In genomic region chr3:9361691-9362388, GRCh38 we compare ENCODE assay signal across 7 cellular contexts. TPM values are rescaled to one million over a fixed set of nuclear protein-coding genes. Genes with fewer than 3 reads are reported as not detected.
DNase-seq lines count a peak whose midpoint lies in the region; TF ChIP-seq lines count a peak whose summit lies in the region.

No MANE protein-coding gene starts in this region.

- TF ChIP-seq CTCF in GM12864 (IDR thresholded peaks at IDR 0.05; ENCODE audit: low read depth, low read length, missing control alignments), result no peak
- no peak for TF ChIP-seq CTCF in OCI-LY3 (IDR thresholded peaks at IDR 0.05; ENCODE audit: low read depth, low read length)
- TF ChIP-seq CTCF in endodermal cell (conservative IDR thresholded peaks at IDR 0.05), result no peak
- TF ChIP-seq CTCF in sigmoid colon (IDR thresholded peaks at IDR 0.05), result no peak

- no peak overlapping the region for H3K18ac ChIP-seq in trophoblast cell (ENCODE audit: low read length)

- H2BK5ac ChIP-seq in trophoblast cell (ENCODE audit: low read depth, low read length, poor library complexity), result no peak overlapping the region

- no peaks in the 10 kb centered on the region for H3K4me1 Mint-ChIP-seq in endodermal cell

- no peak overlapping the region for H4K91ac ChIP-seq in trophoblast cell (ENCODE audit: low read depth, low read length)

- no peak overlapping the region for H2BK120ac ChIP-seq in trophoblast cell (ENCODE audit: insufficient read depth, low read length, poor library complexity)

- intact Hi-C loops in sigmoid colon (cut with DNase I), result loop anchor here (5.0 kb wide), 2 partner anchors 35 to 60 kb away; partner anchors contain the start of gene SETD5

- peaks cover 18% of the 10 kb centered on the region for H3K36me3 Mint-ChIP-seq in endodermal cell (ENCODE audit: low read depth)

- H3K9ac ChIP-seq in OCI-LY3 (ENCODE audit: low read length), result peak overlapping the region; percentile 88
- no peak overlapping the region for H3K9ac ChIP-seq in endodermal cell (ENCODE audit: extremely low read depth, low read length, poor library complexity, severe bottlenecking)
- H3K9ac ChIP-seq in trophoblast cell (ENCODE audit: low read length), result no peak overlapping the region

- TF ChIP-seq EP300 in sigmoid colon (IDR thresholded peaks at IDR 0.05), result no peak

- H3K4me1 ChIP-seq in OCI-LY3 (ENCODE audit: low read length) (peaks cover 7% of the 10 kb centered on the region; the same call in 1 of the 2 replicates), endodermal cell (ENCODE audit: control insufficient read depth, insufficient read depth, low read length) (no peaks in the 10 kb centered on the region), trophoblast cell (ENCODE audit: control insufficient read depth in 1 of 2, insufficient read depth in 2 of 2, low read length in 2 of 2) (peaks cover 0 to 2% of the 10 kb centered on the region in 2 experiments), sigmoid colon (peaks cover 0 to 24% (median 22%) of the 10 kb centered on the region in 4 donors)

- H3K4me3 ChIP-seq in GM12864 (ENCODE audit: low read depth, low read length) (peak overlapping the region; percentile 82), OCI-LY3 (ENCODE audit: low read length) (peak overlapping the region; percentile 88), endodermal cell (ENCODE audit: low read length) (peak overlapping the region; percentile 84), trophoblast cell (ENCODE audit: low read depth, low read length) (no peak overlapping the region), sigmoid colon (peak overlapping the region in 1 of 4 donors; percentile 65)

- no peak overlapping the region for H2BK12ac ChIP-seq in trophoblast cell (ENCODE audit: low read length)

- H4K20me1 ChIP-seq in OCI-LY3 (ENCODE audit: insufficient read depth, low read length), result no peaks in the 10 kb centered on the region

- H3K14ac ChIP-seq in trophoblast cell (ENCODE audit: low read length), result no peak overlapping the region

- DNase-seq in GM12864 (ENCODE audit: low read depth) (no peak), endodermal cell (no peak), trophoblast cell (no peak), sigmoid colon (no peak), NCI-H82 treated with DMSO at 0.1 percent for 48 hours (lab: John Stamatoyannopoulos, UW; ENCODE audit: unreplicated experiment) (no peak), iPS-NIHi7 (ENCODE audit: extremely low spot score) (no peak)

- peaks cover 7% of the 10 kb centered on the region for H3K79me1 ChIP-seq in trophoblast cell (ENCODE audit: low read length)

- H3K79me2 ChIP-seq in OCI-LY3 (ENCODE audit: low read length) (peaks cover 35% of the 10 kb centered on the region), trophoblast cell (ENCODE audit: control insufficient read depth, insufficient read depth, low read length, poor library complexity) (peaks cover 1% of the 10 kb centered on the region)

- no peak overlapping the region for H3K23ac ChIP-seq in trophoblast cell (ENCODE audit: low read length)

- H3K27me3 ChIP-seq in OCI-LY3 (ENCODE audit: low read depth, low read length) (no peaks in the 10 kb centered on the region), endodermal cell (ENCODE audit: control insufficient read depth, insufficient read depth, low read length, poor library complexity, severe bottlenecking) (peaks cover 5% of the 10 kb centered on the region), trophoblast cell (ENCODE audit: insufficient read depth, low read length) (no peaks in the 10 kb centered on the region), sigmoid colon (no peaks in the 10 kb centered on the region)

- peaks cover 24% of the 10 kb centered on the region for H3K27me3 Mint-ChIP-seq in endodermal cell (ENCODE audit: insufficient read depth)

- H3K36me3 ChIP-seq in OCI-LY3 (replicated peaks; ENCODE audit: low read depth, low read length), result peaks cover 21% of the 10 kb centered on the region
- H3K36me3 ChIP-seq in endodermal cell (ENCODE audit: control insufficient read depth, insufficient read depth, low read length), result peaks cover 23% of the 10 kb centered on the region
- peaks cover 2 to 7% of the 10 kb centered on the region in 2 experiments for H3K36me3 ChIP-seq in trophoblast cell (ENCODE audit: control insufficient read depth in 1 of 2, insufficient read depth in 2 of 2, low read length in 2 of 2)
- peaks cover 0 to 21% (median 13%) of the 10 kb centered on the region in 4 donors for H3K36me3 ChIP-seq in sigmoid colon

- peak overlapping the region; percentile 65 for H3K4me2 ChIP-seq in OCI-LY3 (ENCODE audit: low read length)
- peak overlapping the region; percentile 78 for H3K4me2 ChIP-seq in trophoblast cell (ENCODE audit: low read length)

- H2AK5ac ChIP-seq in trophoblast cell (ENCODE audit: low read length), result no peak overlapping the region

- no peak overlapping the region for H3K4ac ChIP-seq in trophoblast cell (ENCODE audit: low read depth, low read length)

- no peak overlapping the region for H3K27ac Mint-ChIP-seq in endodermal cell

- TF ChIP-seq POLR2A in sigmoid colon (IDR thresholded peaks at IDR 0.05), result no peak

- H3K4me3 Mint-ChIP-seq in endodermal cell, result peak overlapping the region; percentile 96

- no peak overlapping the region for H4K8ac ChIP-seq in trophoblast cell (ENCODE audit: low read depth, low read length)

- H3K27ac ChIP-seq in OCI-LY3 (ENCODE audit: low read length), result no peak overlapping the region
- no peak overlapping the region for H3K27ac ChIP-seq in endodermal cell (ENCODE audit: low read depth, low read length)
- no peak overlapping the region for H3K27ac ChIP-seq in trophoblast cell (ENCODE audit: low read depth, low read length)
- peak overlapping the region in 1 of 4 donors; percentile 89 for H3K27ac ChIP-seq in sigmoid colon

- peaks cover 2% of the 10 kb centered on the region for H3K9me3 Mint-ChIP-seq in endodermal cell

- H3K9me3 ChIP-seq in OCI-LY3 (ENCODE audit: insufficient read depth, low read length), result no peaks in the 10 kb centered on the region
- H3K9me3 ChIP-seq in endodermal cell (ENCODE audit: control insufficient read depth, low read length), result no peaks in the 10 kb centered on the region
- H3K9me3 ChIP-seq in trophoblast cell (ENCODE audit: insufficient read depth, low read depth, low read length), result no peaks in the 10 kb centered on the region
- no peaks in the 10 kb centered on the region for H3K9me3 ChIP-seq in sigmoid colon

- H2AFZ ChIP-seq in OCI-LY3 (ENCODE audit: low read depth, low read length) (no peak overlapping the region), trophoblast cell (ENCODE audit: insufficient read depth, low read length, poor library complexity) (no peak overlapping the region)

- 80 to 91% methylated on average over 4 to 5 of the region's 5 CpGs for WGBS in endodermal cell (ENCODE audit: insufficient coverage in 1 of 2, insufficient read length in 1 of 2), 2 experiments
- WGBS in trophoblast cell (ENCODE audit: extremely low coverage, insufficient coverage, insufficient read length), result no CpG with 5 or more reads among the region's 5 CpGs
- WGBS in sigmoid colon, 2 donors, result 62 to 70% methylated on average over 5 of the region's 5 CpGs

- no peak overlapping the region for H4K12ac ChIP-seq in trophoblast cell (ENCODE audit: low read depth, low read length)

RNA-seq across cellular contexts. Expression of gene THUMPD3, which starts 1.0 kb away (rescaled TPM):
- 10 to 100 TPM; 55.7 to 61.8 TPM for total RNA-seq in endodermal cell
- polyA plus RNA-seq in endodermal cell (2013, experiment 1 of 2), result 58.0 TPM
- 62.1 TPM for polyA plus RNA-seq in endodermal cell (2013, experiment 2 of 2)
- polyA plus RNA-seq in trophoblast cell (2013), result 25.9 and 28.3 TPM in 2 replicates
- 10 to 100 TPM; 20.5 to 38.5 (median 36.0) TPM for total RNA-seq in sigmoid colon
- polyA plus RNA-seq in sigmoid colon, result 10 to 100 TPM; 15.6 to 30.9 (median 17.3) TPM

RNA-seq across cellular contexts. Expression of gene SETD5, which starts 35.6 kb away (rescaled TPM):
- total RNA-seq in endodermal cell, result 100 to 1,000 TPM; 261 to 289 TPM
- polyA plus RNA-seq in endodermal cell (2013, experiment 1 of 2), result 232 TPM
- polyA plus RNA-seq in endodermal cell (2013, experiment 2 of 2), result 214 TPM
- polyA plus RNA-seq in trophoblast cell (2013), result 193 and 197 TPM in 2 replicates
- total RNA-seq in sigmoid colon, result 100 to 1,000 TPM in 1 of 4 donors, 10 to 100 TPM in 3; 69.9 to 149 (median 72.7) TPM
- polyA plus RNA-seq in sigmoid colon, result 10 to 100 TPM in 2 of 3 donors, 1 to 10 TPM in 1; 8.6 to 44.7 (median 10.2) TPM
